ENCODE assay signal across 17 cellular contexts in genomic region chr9:16526380-16526779, GRCh38.
A peak's percentile ranks its signal among the peaks of the same experiment; 100 is the strongest.
DNase-seq lines count a peak whose midpoint lies in the region; ATAC-seq and TF ChIP-seq lines count a peak whose summit lies in the region.
"Had no signal": no experiment of that assay in that cellular context is flagged by ENCODE, and none has a peak within 500 bp of the region (broad histone marks: within the 10 kb centered on the region; RNA-seq: fewer than 3 reads in every experiment).

No MANE protein-coding gene starts in this region.

- CTCF ChIA-PET in activated CD4-positive, alpha-beta T cell treated with anti-CD3 and anti-CD28 coated beads, Interleukin-2, amount 10 ng/mL, durations not matched to agents 7 days and 5 days (lab: Charles Lee), result no interaction called here
- CTCF ChIA-PET in naive thymus-derived CD4-positive, alpha-beta T cell (lab: Charles Lee), result no interaction called here

- TF ChIP-seq POLR2A in thyroid gland (IDR thresholded peaks at IDR 0.05), result no peak

- ATAC-seq in naive thymus-derived CD4-positive, alpha-beta T cell, result no peak
- ATAC-seq: esophagus mucosa, heart left ventricle had no signal

- H3K27ac ChIP-seq in endodermal cell (ENCODE audit: low read depth, low read length), result no peak overlapping the region
- no peak overlapping the region for H3K27ac ChIP-seq in thyroid gland
- no peak overlapping the region for H3K27ac ChIP-seq in naive thymus-derived CD4-positive, alpha-beta T cell (ENCODE audit: low read depth, low read length)
- H3K27ac ChIP-seq: heart left ventricle, stomach had no signal

- intact Hi-C loops in thyroid gland (cut with DNase I), result no loop called here
- intact Hi-C loops in naive thymus-derived CD4-positive, alpha-beta T cell (cut with micrococcal nuclease), result no loop called here
- intact Hi-C loops in activated CD4-positive, alpha-beta T cell treated with anti-CD3 and anti-CD28 coated beads, Interleukin-2, amount 10 ng/mL, durations not matched to agents 24 days and 14 days (cut with micrococcal nuclease), result no loop called here

- no peak for TF ChIP-seq CTCF in endodermal cell (conservative IDR thresholded peaks at IDR 0.05)
- no peak for TF ChIP-seq CTCF in thyroid gland (IDR thresholded peaks at IDR 0.05)

- no peaks in the 10 kb centered on the region for H3K27me3 Mint-ChIP-seq in endodermal cell (ENCODE audit: insufficient read depth)
- no peaks in the 10 kb centered on the region for H3K27me3 Mint-ChIP-seq in activated CD4-positive, alpha-beta T cell treated with anti-CD3 and anti-CD28 coated beads, Interleukin-2, amount 10 ng/mL, durations not matched to agents 7 days and 5 days
- peaks cover 0 to 5% (median 0%) of the 10 kb centered on the region in 5 donors for H3K27me3 Mint-ChIP-seq in naive thymus-derived CD4-positive, alpha-beta T cell
- no peaks in the 10 kb centered on the region for H3K27me3 Mint-ChIP-seq in activated CD4-positive, alpha-beta T cell treated with anti-CD3 and anti-CD28 coated beads, Interleukin-2, amount 10 ng/mL, durations not matched to agents 24 days and 14 days
- H3K27me3 Mint-ChIP-seq: memory B cell had no signal

- H3K9me3 ChIP-seq in endodermal cell (ENCODE audit: control insufficient read depth, low read length) (peaks cover 14% of the 10 kb centered on the region), thyroid gland (no peaks in the 10 kb centered on the region)
- H3K9me3 ChIP-seq in naive thymus-derived CD4-positive, alpha-beta T cell (ENCODE audit: control insufficient read depth in 2 of 3, low read length in 3 of 3), result no peaks in the 10 kb centered on the region
- H3K9me3 ChIP-seq: heart left ventricle, stomach had no signal

- H3K4me1 ChIP-seq in endodermal cell (ENCODE audit: control insufficient read depth, insufficient read depth, low read length) (peaks cover 9% of the 10 kb centered on the region), thyroid gland (peaks cover 0 to 16% of the 10 kb centered on the region in 2 donors)
- no peaks in the 10 kb centered on the region for H3K4me1 ChIP-seq in naive thymus-derived CD4-positive, alpha-beta T cell (ENCODE audit: control insufficient read depth in 2 of 2, insufficient read depth in 2 of 2, low read length in 2 of 2)

- peaks cover 25% of the 10 kb centered on the region for H3K9me3 Mint-ChIP-seq in endodermal cell
- no peaks in the 10 kb centered on the region for H3K9me3 Mint-ChIP-seq in activated CD4-positive, alpha-beta T cell treated with anti-CD3 and anti-CD28 coated beads, Interleukin-2, amount 10 ng/mL, durations not matched to agents 7 days and 5 days
- peaks cover 0 to 8% (median 2%) of the 10 kb centered on the region in 11 donors for H3K9me3 Mint-ChIP-seq in naive thymus-derived CD4-positive, alpha-beta T cell
- no peaks in the 10 kb centered on the region for H3K9me3 Mint-ChIP-seq in activated CD4-positive, alpha-beta T cell treated with anti-CD3 and anti-CD28 coated beads, Interleukin-2, amount 10 ng/mL, durations not matched to agents 24 days and 14 days

- DNase-seq in ELR (ENCODE audit: low read depth) (peak; percentile 81), RPMI7951 (ENCODE audit: low read depth) (peak; percentile 55), endodermal cell (no peak), pulmonary artery endothelial cell (ENCODE audit: low read depth, low spot score) (peak; percentile 73), thyroid gland (no peak)
- DNase-seq in activated CD4-positive, alpha-beta T cell treated with anti-CD3 and anti-CD28 coated beads, Interleukin-2, amount 10 ng/mL, durations not matched to agents 7 days and 5 days, result no peak
- no peak for DNase-seq in naive thymus-derived CD4-positive, alpha-beta T cell
- DNase-seq in activated CD4-positive, alpha-beta T cell treated with anti-CD3 and anti-CD28 coated beads, Interleukin-2, amount 10 ng/mL, durations not matched to agents 24 days and 14 days, result no peak
- DNase-seq: activated effector memory CD4-positive, alpha-beta T cell treated with Interleukin-2 at 50 U/mL for 16 hours; amygdala; cortex of kidney; heart left ventricle; NCI-H82; nephron progenitor cell; stomach had no signal

- H3K4me3 ChIP-seq in endodermal cell (ENCODE audit: low read length) (peak overlapping the region; percentile 9), thyroid gland (replicated peaks in 1 of 3) (no peak overlapping the region)
- H3K4me3 ChIP-seq in naive thymus-derived CD4-positive, alpha-beta T cell (ENCODE audit: low read length), result no peak overlapping the region
- H3K4me3 ChIP-seq: heart left ventricle, stomach had no signal

- H3K4me1 Mint-ChIP-seq in endodermal cell, result peaks cover 40% of the 10 kb centered on the region
- H3K4me1 Mint-ChIP-seq in activated CD4-positive, alpha-beta T cell treated with anti-CD3 and anti-CD28 coated beads, Interleukin-2, amount 10 ng/mL, durations not matched to agents 7 days and 5 days, result no peaks in the 10 kb centered on the region
- no peaks in the 10 kb centered on the region for H3K4me1 Mint-ChIP-seq in naive thymus-derived CD4-positive, alpha-beta T cell
- no peaks in the 10 kb centered on the region for H3K4me1 Mint-ChIP-seq in activated CD4-positive, alpha-beta T cell treated with anti-CD3 and anti-CD28 coated beads, Interleukin-2, amount 10 ng/mL, durations not matched to agents 24 days and 14 days
- H3K4me1 Mint-ChIP-seq: memory B cell had no signal

- POLR2A ChIA-PET in activated CD4-positive, alpha-beta T cell treated with anti-CD3 and anti-CD28 coated beads, Interleukin-2, amount 10 ng/mL, durations not matched to agents 7 days and 5 days (lab: Charles Lee), result no interaction called here
- POLR2A ChIA-PET in naive thymus-derived CD4-positive, alpha-beta T cell (lab: Charles Lee), result no interaction called here

- no peak overlapping the region for H3K4me3 Mint-ChIP-seq in endodermal cell
- no peak overlapping the region for H3K4me3 Mint-ChIP-seq in activated CD4-positive, alpha-beta T cell treated with anti-CD3 and anti-CD28 coated beads, Interleukin-2, amount 10 ng/mL, durations not matched to agents 7 days and 5 days
- no peak overlapping the region for H3K4me3 Mint-ChIP-seq in naive thymus-derived CD4-positive, alpha-beta T cell
- H3K4me3 Mint-ChIP-seq in activated CD4-positive, alpha-beta T cell treated with anti-CD3 and anti-CD28 coated beads, Interleukin-2, amount 10 ng/mL, durations not matched to agents 24 days and 14 days, result no peak overlapping the region
- H3K4me3 Mint-ChIP-seq: memory B cell, nephron progenitor cell had no signal

- WGBS in endodermal cell (ENCODE audit: insufficient coverage in 1 of 2, insufficient read length in 1 of 2), 2 experiments, result 93 to 100% methylated on average over 1 to 3 of the region's 3 CpGs
- WGBS in thyroid gland, 2 donors, result 77 to 83% methylated on average over 3 of the region's 3 CpGs

- H3K27me3 ChIP-seq in endodermal cell (ENCODE audit: control insufficient read depth, insufficient read depth, low read length, poor library complexity, severe bottlenecking) (no peaks in the 10 kb centered on the region), thyroid gland (no peaks in the 10 kb centered on the region)
- no peaks in the 10 kb centered on the region for H3K27me3 ChIP-seq in naive thymus-derived CD4-positive, alpha-beta T cell (ENCODE audit: control insufficient read depth in 2 of 2, insufficient read depth in 2 of 2, low read length in 2 of 2)
- H3K27me3 ChIP-seq: stomach had no signal

- H3K36me3 ChIP-seq in endodermal cell (ENCODE audit: control insufficient read depth, insufficient read depth, low read length) (no peaks in the 10 kb centered on the region), thyroid gland (no peaks in the 10 kb centered on the region)
- H3K36me3 ChIP-seq in naive thymus-derived CD4-positive, alpha-beta T cell (ENCODE audit: control insufficient read depth in 2 of 3, insufficient read depth in 3 of 3, low read length in 3 of 3), result no peaks in the 10 kb centered on the region
- H3K36me3 ChIP-seq: heart left ventricle, stomach had no signal

- no peak overlapping the region for H3K27ac Mint-ChIP-seq in endodermal cell
- H3K27ac Mint-ChIP-seq in activated CD4-positive, alpha-beta T cell treated with anti-CD3 and anti-CD28 coated beads, Interleukin-2, amount 10 ng/mL, durations not matched to agents 7 days and 5 days, result no peak overlapping the region
- H3K27ac Mint-ChIP-seq in naive thymus-derived CD4-positive, alpha-beta T cell, result no peak overlapping the region
- H3K27ac Mint-ChIP-seq in activated CD4-positive, alpha-beta T cell treated with anti-CD3 and anti-CD28 coated beads, Interleukin-2, amount 10 ng/mL, durations not matched to agents 24 days and 14 days, result no peak overlapping the region
- H3K27ac Mint-ChIP-seq: memory B cell, nephron progenitor cell had no signal

- peaks cover 11% of the 10 kb centered on the region for H3K36me3 Mint-ChIP-seq in endodermal cell (ENCODE audit: low read depth)
- no peaks in the 10 kb centered on the region for H3K36me3 Mint-ChIP-seq in activated CD4-positive, alpha-beta T cell treated with anti-CD3 and anti-CD28 coated beads, Interleukin-2, amount 10 ng/mL, durations not matched to agents 7 days and 5 days (ENCODE audit: low read depth)
- no peaks in the 10 kb centered on the region for H3K36me3 Mint-ChIP-seq in naive thymus-derived CD4-positive, alpha-beta T cell
- H3K36me3 Mint-ChIP-seq in activated CD4-positive, alpha-beta T cell treated with anti-CD3 and anti-CD28 coated beads, Interleukin-2, amount 10 ng/mL, durations not matched to agents 24 days and 14 days (ENCODE audit: low read depth), result no peaks in the 10 kb centered on the region
- H3K36me3 Mint-ChIP-seq: memory B cell had no signal

- no peak overlapping the region for H3K9ac ChIP-seq in endodermal cell (ENCODE audit: extremely low read depth, low read length, poor library complexity, severe bottlenecking)

Comparison
In these comparisons a context has a peak if more than half of its experiments do, and no peak if none do; other contexts are left out.
1. DNase-seq: peak in ELR (single experiment), RPMI7951 (single experiment) and pulmonary artery endothelial cell (single experiment); none in endodermal cell (single experiment), thyroid gland (0 of 2), activated CD4-positive, alpha-beta T cell treated with anti-CD3 and anti-CD28 coated beads, Interleukin-2, amount 10 ng/mL, durations not matched to agents 7 days and 5 days (single experiment), naive thymus-derived CD4-positive, alpha-beta T cell (0 of 9) and activated CD4-positive, alpha-beta T cell treated with anti-CD3 and anti-CD28 coated beads, Interleukin-2, amount 10 ng/mL, durations not matched to agents 24 days and 14 days (single experiment).